ENCODE assay signal across 16 cellular contexts in the genomic region with DNA sequence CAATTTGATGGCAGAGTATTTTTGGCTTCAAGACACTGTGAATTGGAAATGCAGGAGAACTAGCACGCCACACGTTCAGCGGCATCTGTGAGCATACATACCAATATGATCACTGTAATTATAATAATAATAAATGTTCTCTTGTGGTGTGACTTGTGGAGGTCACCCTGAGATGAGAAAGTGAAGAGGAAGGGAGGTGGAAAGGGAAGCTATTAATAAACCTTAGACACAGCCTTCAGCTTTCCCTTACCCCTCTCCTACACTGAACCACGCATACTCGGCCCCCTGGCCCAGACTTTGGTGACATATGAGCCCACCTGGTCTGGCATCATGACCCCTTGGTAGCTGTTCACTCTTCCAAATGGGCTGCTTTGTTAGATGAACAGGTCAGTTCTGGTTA.
"Had no signal": no experiment of that assay in that cellular context is flagged by ENCODE, and none has a peak within 500 bp of the region (broad histone marks: within the 10 kb centered on the region; RNA-seq: fewer than 3 reads in every experiment).

No MANE protein-coding gene starts in this region.

- H3K9me3 ChIP-seq: esophagus muscularis mucosa, gastroesophageal sphincter, heart right ventricle, left lung, lower lobe of right lung, mucosa of descending colon had no signal

- H3K27ac ChIP-seq: coronary artery, dorsolateral prefrontal cortex, esophagus muscularis mucosa, foreskin keratinocyte, gastroesophageal sphincter, heart right ventricle, left lung, lower lobe of right lung had no signal

- H3K36me3 Mint-ChIP-seq: mesothelial cell of epicardium had no signal

- DNase-seq: dermis blood vessel endothelial cell; dorsolateral prefrontal cortex; effector CD4-positive, alpha-beta T cell; effector memory CD4-positive, alpha-beta T cell; foreskin keratinocyte; heart right ventricle; hippocampal formation; left cardiac atrium; left lung; lower lobe of right lung; mesenchymal stem cell; mucosa of descending colon had no signal

- H3K4me3 ChIP-seq: coronary artery, dorsolateral prefrontal cortex, esophagus muscularis mucosa, gastroesophageal sphincter, heart right ventricle, left lung, lower lobe of right lung, mucosa of descending colon had no signal

- H3K9me3 Mint-ChIP-seq: mesothelial cell of epicardium had no signal

- H3K4me1 ChIP-seq: esophagus muscularis mucosa, foreskin keratinocyte, gastroesophageal sphincter, heart right ventricle, left lung, lower lobe of right lung had no signal

- H3K27ac Mint-ChIP-seq: mesothelial cell of epicardium had no signal

- ATAC-seq: foreskin keratinocyte, gastroesophageal sphincter, left lung, lower lobe of right lung, mucosa of descending colon had no signal

- H3K4me1 Mint-ChIP-seq: mesothelial cell of epicardium had no signal

- H3K27me3 ChIP-seq: esophagus muscularis mucosa, foreskin keratinocyte, gastroesophageal sphincter, left lung had no signal

- H3K36me3 ChIP-seq: esophagus muscularis mucosa, gastroesophageal sphincter, heart right ventricle, left lung, lower lobe of right lung had no signal

- H3K4me3 Mint-ChIP-seq: mesothelial cell of epicardium had no signal
